Comparison of ENCODE assay signal across 29 cellular contexts in the genomic region with DNA sequence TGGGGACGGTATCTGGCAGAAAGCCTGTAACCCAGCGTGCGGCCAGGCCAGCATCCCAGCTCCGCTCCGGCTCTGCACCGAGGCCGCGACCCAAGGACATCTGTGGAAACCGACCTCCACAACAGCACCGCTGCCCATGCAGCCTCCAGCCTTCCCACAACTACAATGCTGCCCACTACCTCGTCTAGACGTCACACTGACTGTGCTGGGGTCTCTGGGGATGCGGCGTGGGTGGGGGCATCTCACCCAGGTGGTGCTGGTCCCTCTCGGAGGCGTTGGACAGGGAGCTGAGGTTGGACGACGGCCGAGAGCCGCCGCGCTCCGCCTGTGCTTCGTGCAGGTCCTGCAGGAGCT.
"Had no signal": no experiment of that assay in that cellular context is flagged by ENCODE, and none has a peak within 500 bp of the region (broad histone marks: within the 10 kb centered on the region; RNA-seq: fewer than 3 reads in every experiment).

No MANE protein-coding gene starts in this region.

- H3K4me3 Mint-ChIP-seq: activated CD4-positive, alpha-beta memory T cell treated with anti-CD3 and anti-CD28 coated beads, Interleukin-2, amount 10 ng/mL, durations not matched to agents 7 days and 5 days; activated naive CD8-positive, alpha-beta T cell treated with anti-CD3 and anti-CD28 coated beads for 36 hours; activated T-cell treated with anti-CD3 and anti-CD28 coated beads, Interleukin-2, amount 50 U/mL, for 72 hours; activated T-helper 17 cell treated with anti-CD3 and anti-CD28 coated beads, Interleukin-2, amount 50 U/mL, for 72 hours; central memory CD8-positive, alpha-beta T cell had no signal

- H3K4me1 Mint-ChIP-seq: activated CD4-positive, alpha-beta memory T cell treated with anti-CD3 and anti-CD28 coated beads, Interleukin-2, amount 10 ng/mL, durations not matched to agents 7 days and 5 days; activated T-helper 17 cell treated with anti-CD3 and anti-CD28 coated beads, Interleukin-2, amount 50 U/mL, for 72 hours had no signal

- DNase-seq: activated CD4-positive, alpha-beta memory T cell treated with anti-CD3 and anti-CD28 coated beads, Interleukin-2, amount 10 ng/mL, durations not matched to agents 7 days and 5 days; activated CD4-positive, alpha-beta T cell treated with anti-CD3 and anti-CD28 coated beads for 1 hour; activated CD4-positive, alpha-beta T cell treated with anti-CD3 and anti-CD28 coated beads for 48 hours; activated CD4-positive, CD25-positive, alpha-beta regulatory T cell; activated effector memory CD4-positive, alpha-beta T cell treated with anti-CD3 and anti-CD28 coated beads, Interleukin-2, amount 50 U/mL, for 16 hours; activated naive CD4-positive, alpha-beta T cell; activated naive CD4-positive, alpha-beta T cell treated with anti-CD3 and anti-CD28 coated beads, Interleukin-2, amount 50 U/mL, for 16 hours; activated naive CD8-positive, alpha-beta T cell treated with anti-CD3 and anti-CD28 coated beads for 36 hours; activated T-cell treated with anti-CD3 and anti-CD28 coated beads, Interleukin-2, amount 50 U/mL, for 1 hour; activated T-cell treated with anti-CD3 and anti-CD28 coated beads, Interleukin-2, amount 50 U/mL, for 72 hours; amniotic stem cell; aorta; brain microvascular endothelial cell; Karpas-422; KBM-7; NCI-H1048; NCI-H1105 treated with DMSO at 0.1 percent for 48 hours; NCI-H1436; NCI-H1694; NCI-H1930; NCI-H345; NCI-H524 treated with DMSO at 0.1 percent for 48 hours; SW 1271; T-helper 1 cell; T1000; WERI-Rb-1 had no signal

- H3K27ac Mint-ChIP-seq: activated CD4-positive, alpha-beta memory T cell treated with anti-CD3 and anti-CD28 coated beads, Interleukin-2, amount 10 ng/mL, durations not matched to agents 7 days and 5 days; activated naive CD8-positive, alpha-beta T cell treated with anti-CD3 and anti-CD28 coated beads for 36 hours; activated T-cell treated with anti-CD3 and anti-CD28 coated beads, Interleukin-2, amount 50 U/mL, for 72 hours; activated T-helper 17 cell treated with anti-CD3 and anti-CD28 coated beads, Interleukin-2, amount 50 U/mL, for 72 hours had no signal

- ATAC-seq: activated T-cell treated with anti-CD3 and anti-CD28 coated beads, Interleukin-2, amount 50 U/mL, for 72 hours; activated T-helper 17 cell treated with anti-CD3 and anti-CD28 coated beads, Interleukin-2, amount 50 U/mL, for 72 hours; Panc1 had no signal

- H3K27me3 Mint-ChIP-seq: activated CD4-positive, alpha-beta memory T cell treated with anti-CD3 and anti-CD28 coated beads, Interleukin-2, amount 10 ng/mL, durations not matched to agents 7 days and 5 days; activated naive CD8-positive, alpha-beta T cell treated with anti-CD3 and anti-CD28 coated beads for 36 hours; activated T-helper 17 cell treated with anti-CD3 and anti-CD28 coated beads, Interleukin-2, amount 50 U/mL, for 72 hours; central memory CD8-positive, alpha-beta T cell had no signal

- H3K27me3 ChIP-seq: brain microvascular endothelial cell had no signal

- H3K27ac ChIP-seq: brain microvascular endothelial cell, WERI-Rb-1 had no signal

- H3K9me3 Mint-ChIP-seq: activated CD4-positive, alpha-beta memory T cell treated with anti-CD3 and anti-CD28 coated beads, Interleukin-2, amount 10 ng/mL, durations not matched to agents 7 days and 5 days; activated naive CD8-positive, alpha-beta T cell treated with anti-CD3 and anti-CD28 coated beads for 36 hours; activated T-cell treated with anti-CD3 and anti-CD28 coated beads, Interleukin-2, amount 50 U/mL, for 72 hours; activated T-helper 17 cell treated with anti-CD3 and anti-CD28 coated beads, Interleukin-2, amount 50 U/mL, for 72 hours; central memory CD8-positive, alpha-beta T cell had no signal
